Comparison of ENCODE assay signal across 9 cellular contexts in genomic region chr15:93088200-93088980, GRCh38. TPM values are rescaled to one million over a fixed set of nuclear protein-coding genes. Genes with fewer than 3 reads are reported as not detected.
DNase-seq lines count a peak whose midpoint lies in the region; TF ChIP-seq lines count a peak whose summit lies in the region.
"Had no signal": no experiment of that assay in that cellular context is flagged by ENCODE, and none has a peak within 500 bp of the region (broad histone marks: within the 10 kb centered on the region; RNA-seq: fewer than 3 reads in every experiment).

No MANE protein-coding gene starts in this region.

- no peak overlapping the region for H3K27ac ChIP-seq in SJSA1
- no peak overlapping the region for H3K27ac ChIP-seq in effector memory CD4-positive, alpha-beta T cell (ENCODE audit: insufficient read depth, low read length, poor library complexity, severe bottlenecking)
- no peak overlapping the region for H3K27ac ChIP-seq in muscle layer of duodenum (ENCODE audit: low read length)

- H3K4me3 ChIP-seq in HFF-Myc (replicated peaks; ENCODE audit: low read depth, low read length) (peak overlapping the region; percentile 15), SJSA1 (peak overlapping the region; percentile 29), muscle layer of duodenum (ENCODE audit: low read depth in 1 of 2, low read length in 2 of 2) (peak overlapping the region; percentile 66 to 85)
- peak overlapping the region; percentile 46 for H3K4me3 ChIP-seq in effector memory CD4-positive, alpha-beta T cell (ENCODE audit: insufficient read depth, low read depth, low read length, poor library complexity, severe bottlenecking)

- no peak for TF ChIP-seq CTCF in HFF-Myc (IDR thresholded peaks at IDR 0.05; ENCODE audit: low read depth, low read length, missing control alignments)

- DNase-seq in HFF-Myc (ENCODE audit: extremely low read depth, low read depth) (no peak), SJSA1 (ENCODE audit: low read depth in 1 of 2, low spot score in 2 of 2) (peak in 1 of 2 experiments; percentile 37), NOMO-1 treated with DMSO at 0.1 percent for 48 hours (lab: John Stamatoyannopoulos, UW; ENCODE audit: unreplicated experiment) (no peak), ureter (ENCODE audit: low spot score) (no peak)
- no peak for DNase-seq in effector memory CD4-positive, alpha-beta T cell
- no peak for DNase-seq in stimulated activated naive CD4-positive, alpha-beta T cell (lab: John Stamatoyannopoulos, UW)

- H3K9me3 ChIP-seq in ES-I3 (ENCODE audit: control insufficient read depth, insufficient read depth, low read length) (no peaks in the 10 kb centered on the region), SJSA1 (replicated peaks) (no peaks in the 10 kb centered on the region), muscle layer of duodenum (ENCODE audit: control insufficient read depth in 1 of 2, low read length in 2 of 2) (no peaks in the 10 kb centered on the region)
- H3K9me3 ChIP-seq in effector memory CD4-positive, alpha-beta T cell (ENCODE audit: control insufficient read depth, low read length), result no peaks in the 10 kb centered on the region

- H3K36me3 ChIP-seq in ES-I3 (ENCODE audit: insufficient read depth, low read length), result no peaks in the 10 kb centered on the region
- H3K36me3 ChIP-seq in SJSA1, result no peaks in the 10 kb centered on the region
- H3K36me3 ChIP-seq in effector memory CD4-positive, alpha-beta T cell (ENCODE audit: control insufficient read depth, insufficient read depth, low read length), result no peaks in the 10 kb centered on the region
- H3K36me3 ChIP-seq in muscle layer of duodenum (ENCODE audit: control insufficient read depth in 1 of 2, insufficient read depth in 2 of 2, low read length in 2 of 2), result no peaks in the 10 kb centered on the region

- H3K4me1 ChIP-seq in ES-I3 (ENCODE audit: insufficient read depth, low read length), result peaks cover 7% of the 10 kb centered on the region; the same call in 1 of the 2 replicates
- peaks cover 15% of the 10 kb centered on the region for H3K4me1 ChIP-seq in SJSA1 (replicated peaks)
- H3K4me1 ChIP-seq in effector memory CD4-positive, alpha-beta T cell (ENCODE audit: control insufficient read depth, insufficient read depth, low read length, poor library complexity, severe bottlenecking), result peaks cover 14% of the 10 kb centered on the region
- H3K4me1 ChIP-seq in muscle layer of duodenum (ENCODE audit: control insufficient read depth in 1 of 2, insufficient read depth in 2 of 2, low read length in 2 of 2), result peaks cover 0 to 14% of the 10 kb centered on the region in 2 donors

- peaks cover 41% of the 10 kb centered on the region for H3K27me3 ChIP-seq in SJSA1 (replicated peaks)
- peaks cover 28% of the 10 kb centered on the region for H3K27me3 ChIP-seq in effector memory CD4-positive, alpha-beta T cell (replicated peaks; ENCODE audit: control insufficient read depth, insufficient read depth, low read length, poor library complexity, severe bottlenecking)
- H3K27me3 ChIP-seq in muscle layer of duodenum (ENCODE audit: low read depth, low read length), result peaks cover 22% of the 10 kb centered on the region

- H3K9ac ChIP-seq in ES-I3 (ENCODE audit: low read depth, low read length), result peak overlapping the region; percentile 82

RNA-seq across cellular contexts. Expression of gene RGMA, which starts 0.6 kb away (rescaled TPM):
- total RNA-seq in SJSA1 (2014; rRNA removed; shearing (Covaris generic)), result 3.6 and 4.0 TPM in 2 replicates
- 6.4 TPM for total RNA-seq in ureter
- total RNA-seq: SK-MEL-5 had no signal

Comparison
In these comparisons a context has a peak if more than half of its experiments do, and no peak if none do; other contexts are left out.
1. H3K4me3 ChIP-seq: peak in every context shown above with its lines; median percentile 76 in muscle layer of duodenum; 46 in effector memory CD4-positive, alpha-beta T cell; 29 in SJSA1; 15 in HFF-Myc.